Comparison of ENCODE assay signal across 25 cellular contexts in genomic region chr16:76268824-76269223, GRCh38. TPM values are rescaled to one million over a fixed set of nuclear protein-coding genes. Genes with fewer than 3 reads are reported as not detected.
DNase-seq lines count a peak whose midpoint lies in the region; ATAC-seq and TF ChIP-seq lines count a peak whose summit lies in the region.
"Had no signal": no experiment of that assay in that cellular context is flagged by ENCODE, and none has a peak within 500 bp of the region (broad histone marks: within the 10 kb centered on the region; RNA-seq: fewer than 3 reads in every experiment).

No MANE protein-coding gene starts in this region.

- CTCF ChIA-PET in activated CD4-positive, alpha-beta T cell treated with anti-CD3 and anti-CD28 coated beads, Interleukin-2, amount 10 ng/mL, durations not matched to agents 7 days and 5 days (lab: Charles Lee) = no interaction called here

- H3K4me3 ChIP-seq in GM12865 (ENCODE audit: low read depth, low read length) = no peak overlapping the region
- no peak overlapping the region for H3K4me3 ChIP-seq in astrocyte of the cerebellum (ENCODE audit: low read depth, low read length)
- H3K4me3 ChIP-seq in epithelial cell of esophagus (ENCODE audit: low read length) = no peak overlapping the region
- H3K4me3 ChIP-seq: BLaER1, HAP-1 had no signal

- no peaks in the 10 kb centered on the region for H3K9me3 Mint-ChIP-seq in activated CD4-positive, alpha-beta T cell treated with anti-CD3 and anti-CD28 coated beads, Interleukin-2, amount 10 ng/mL, durations not matched to agents 7 days and 5 days

- no peaks in the 10 kb centered on the region for H3K4me1 Mint-ChIP-seq in activated CD4-positive, alpha-beta T cell treated with anti-CD3 and anti-CD28 coated beads, Interleukin-2, amount 10 ng/mL, durations not matched to agents 7 days and 5 days
- H3K4me1 Mint-ChIP-seq: CD4-positive, CD25-positive, alpha-beta regulatory T cell had no signal

- POLR2A ChIA-PET in activated CD4-positive, alpha-beta T cell treated with anti-CD3 and anti-CD28 coated beads, Interleukin-2, amount 10 ng/mL, durations not matched to agents 7 days and 5 days (lab: Charles Lee) = no interaction called here

- DNase-seq in GM12865 (ENCODE audit: low read depth) = peak; percentile 9
- peak; percentile 2 for DNase-seq in astrocyte of the cerebellum (ENCODE audit: low read depth)
- DNase-seq in epithelial cell of esophagus (ENCODE audit: low read depth) = peak; percentile 10
- no peak for DNase-seq in activated CD4-positive, alpha-beta T cell treated with anti-CD3 and anti-CD28 coated beads, Interleukin-2, amount 10 ng/mL, durations not matched to agents 7 days and 5 days
- DNase-seq: CD4-positive, CD25-positive, alpha-beta regulatory T cell; DMS153; DND-41; GOT3; HFFc6; IMR-90; KG1; NCI-H1105 treated with DMSO at 0.1 percent for 48 hours; NCI-H146; NCI-H1930; NCI-H2107; NCI-H524; NCI-H748 treated with DMSO at 0.1 percent for 48 hours; SK-N-SH; SW 1271 had no signal

- no peaks in the 10 kb centered on the region for H3K36me3 Mint-ChIP-seq in activated CD4-positive, alpha-beta T cell treated with anti-CD3 and anti-CD28 coated beads, Interleukin-2, amount 10 ng/mL, durations not matched to agents 7 days and 5 days (ENCODE audit: low read depth)
- H3K36me3 Mint-ChIP-seq: CD4-positive, CD25-positive, alpha-beta regulatory T cell had no signal

- no peaks in the 10 kb centered on the region for H3K27me3 Mint-ChIP-seq in activated CD4-positive, alpha-beta T cell treated with anti-CD3 and anti-CD28 coated beads, Interleukin-2, amount 10 ng/mL, durations not matched to agents 7 days and 5 days
- H3K27me3 Mint-ChIP-seq: CD4-positive, CD25-positive, alpha-beta regulatory T cell had no signal

- no peak overlapping the region for H3K27ac Mint-ChIP-seq in activated CD4-positive, alpha-beta T cell treated with anti-CD3 and anti-CD28 coated beads, Interleukin-2, amount 10 ng/mL, durations not matched to agents 7 days and 5 days
- H3K27ac Mint-ChIP-seq: CD4-positive, CD25-positive, alpha-beta regulatory T cell; HFFc6 had no signal

- TF ChIP-seq CTCF in GM12865 (IDR thresholded peaks at IDR 0.05; ENCODE audit: insufficient read depth, low read depth, low read length, missing control alignments) = no peak
- no peak for TF ChIP-seq CTCF in astrocyte of the cerebellum (IDR thresholded peaks at IDR 0.05; ENCODE audit: low read depth, low read length, missing control alignments)
- no peak for TF ChIP-seq CTCF in epithelial cell of esophagus (IDR thresholded peaks at IDR 0.05; ENCODE audit: insufficient read depth, low read depth, low read length, missing control alignments)

- ATAC-seq in HG02798 (IDR thresholded peaks at IDR 0.05; ENCODE audit: poor library complexity, unreplicated experiment) (peak; percentile 45), GM19328 (IDR thresholded peaks at IDR 0.05; ENCODE audit: unreplicated experiment) (no peak), GM21825 (IDR thresholded peaks at IDR 0.05; ENCODE audit: unreplicated experiment) (no peak)

- no peak overlapping the region for H3K4me3 Mint-ChIP-seq in activated CD4-positive, alpha-beta T cell treated with anti-CD3 and anti-CD28 coated beads, Interleukin-2, amount 10 ng/mL, durations not matched to agents 7 days and 5 days
- H3K4me3 Mint-ChIP-seq: CD4-positive, CD25-positive, alpha-beta regulatory T cell; HFFc6 had no signal

- in situ Hi-C loops in astrocyte of the cerebellum (cut with HindIII; ENCODE audit: low sequenced_read_pairs) = no loop called here

RNA-seq across cellular contexts. Expression of gene CNTNAP4, which starts 8.4 kb away (rescaled TPM):
- total RNA-seq in activated CD4-positive, alpha-beta T cell treated with anti-CD3 and anti-CD28 coated beads, Interleukin-2, amount 10 ng/mL, durations not matched to agents 7 days and 5 days = not detected
- total RNA-seq: A172; CD4-positive, CD25-positive, alpha-beta regulatory T cell; HFFc6; IMR-90 had no signal
